ENCODE assay signal across 16 cellular contexts in genomic region chr13:110150384-110151091, GRCh38.
DNase-seq lines count a peak whose midpoint lies in the region; ATAC-seq and TF ChIP-seq lines count a peak whose summit lies in the region.
"Had no signal": no experiment of that assay in that cellular context is flagged by ENCODE, and none has a peak within 500 bp of the region (broad histone marks: within the 10 kb centered on the region; RNA-seq: fewer than 3 reads in every experiment).

No MANE protein-coding gene starts in this region.

- no peak overlapping the region for H3K4me3 ChIP-seq in sigmoid colon
- H3K4me3 ChIP-seq: adrenal gland, BLaER1, ovary, uterus had no signal

- H3K4me1 Mint-ChIP-seq in HFFc6 (ENCODE audit: low read depth): peaks cover 14% of the 10 kb centered on the region

- no peak for ATAC-seq in HG02981 (IDR thresholded peaks at IDR 0.05; ENCODE audit: unreplicated experiment)
- ATAC-seq: effector memory CD8-positive, alpha-beta T cell had no signal

- TF ChIP-seq POLR2A in sigmoid colon (IDR thresholded peaks at IDR 0.05): no peak

- 90 to 91% methylated on average over 15 of the region's 15 CpGs for WGBS in sigmoid colon, 2 donors

- no peak for TF ChIP-seq EP300 in sigmoid colon (IDR thresholded peaks at IDR 0.05)

- peaks cover 3% of the 10 kb centered on the region; the same call in 1 of the 2 replicates for H3K27me3 Mint-ChIP-seq in HFFc6 (ENCODE audit: insufficient read depth)
- H3K27me3 Mint-ChIP-seq: effector memory CD8-positive, alpha-beta T cell had no signal

- no peak overlapping the region; the same call in 1 of the 2 replicates for H3K4me3 Mint-ChIP-seq in HFFc6
- H3K4me3 Mint-ChIP-seq: effector memory CD8-positive, alpha-beta T cell had no signal

- H3K27ac ChIP-seq in sigmoid colon: peak overlapping the region in 3 of 4 donors; percentile 4 to 50 (median 34)
- H3K27ac ChIP-seq: adrenal gland, BLaER1, KMS-11, ovary, uterus had no signal

- H3K36me3 Mint-ChIP-seq in HFFc6 (ENCODE audit: low read depth): peaks cover 51% of the 10 kb centered on the region

- intact Hi-C loops in sigmoid colon (cut with DNase I): no loop called here

- peaks cover 50 to 89% (median 52%) of the 10 kb centered on the region in 4 donors for H3K36me3 ChIP-seq in sigmoid colon
- H3K36me3 ChIP-seq: BLaER1, ovary, uterus had no signal

- peak; percentile 67 for DNase-seq in EH (ENCODE audit: low read depth)
- peak; percentile 16 for DNase-seq in HFFc6
- DNase-seq in fibroblast of gingiva (ENCODE audit: low read depth): peak; percentile 15
- DNase-seq in sigmoid colon: no peak
- DNase-seq in iPS-NIHi7 (ENCODE audit: extremely low spot score): no peak
- no peak for DNase-seq in anterior cingulate cortex (lab: John Stamatoyannopoulos, UW)
- DNase-seq: activated CD4-positive, alpha-beta T cell treated with anti-CD3 and anti-CD28 coated beads for 4 hours; activated effector memory CD4-positive, alpha-beta T cell treated with Interleukin-2 at 50 U/mL for 16 hours; adrenal gland; effector memory CD8-positive, alpha-beta T cell; ovary; stimulated activated CD4-positive, alpha-beta T cell treated with anti-CD3 and anti-CD28 coated beads, Interleukin-2, amount 100 ng/mL, for 24 hours; uterus had no signal

- H3K27ac Mint-ChIP-seq in HFFc6: no peak overlapping the region
- H3K27ac Mint-ChIP-seq: effector memory CD8-positive, alpha-beta T cell had no signal

- peaks cover 0 to 9% (median 0%) of the 10 kb centered on the region in 4 donors for H3K4me1 ChIP-seq in sigmoid colon
- H3K4me1 ChIP-seq: adrenal gland, BLaER1, uterus had no signal

- TF ChIP-seq CTCF in HFFc6 (IDR thresholded peaks at IDR 0.05) (no peak), sigmoid colon (IDR thresholded peaks at IDR 0.05) (no peak)

- H3K9me3 ChIP-seq in sigmoid colon: no peaks in the 10 kb centered on the region
- H3K9me3 ChIP-seq: adrenal gland, ovary, uterus had no signal

- H3K9me3 Mint-ChIP-seq in HFFc6: peaks cover 9% of the 10 kb centered on the region; the same call in 1 of the 2 replicates

- no peaks in the 10 kb centered on the region for H3K27me3 ChIP-seq in sigmoid colon
- H3K27me3 ChIP-seq: adrenal gland, BLaER1, ovary, uterus had no signal

Comparison
In these comparisons a context has a peak if more than half of its experiments do, and no peak if none do; other contexts are left out.
1. DNase-seq: peak in EH (single experiment), HFFc6 (single experiment) and fibroblast of gingiva (single experiment); none in sigmoid colon (single experiment), iPS-NIHi7 (single experiment) and anterior cingulate cortex (0 of 58).